21 cellular contexts compared by ENCODE assay signal in the genomic region with DNA sequence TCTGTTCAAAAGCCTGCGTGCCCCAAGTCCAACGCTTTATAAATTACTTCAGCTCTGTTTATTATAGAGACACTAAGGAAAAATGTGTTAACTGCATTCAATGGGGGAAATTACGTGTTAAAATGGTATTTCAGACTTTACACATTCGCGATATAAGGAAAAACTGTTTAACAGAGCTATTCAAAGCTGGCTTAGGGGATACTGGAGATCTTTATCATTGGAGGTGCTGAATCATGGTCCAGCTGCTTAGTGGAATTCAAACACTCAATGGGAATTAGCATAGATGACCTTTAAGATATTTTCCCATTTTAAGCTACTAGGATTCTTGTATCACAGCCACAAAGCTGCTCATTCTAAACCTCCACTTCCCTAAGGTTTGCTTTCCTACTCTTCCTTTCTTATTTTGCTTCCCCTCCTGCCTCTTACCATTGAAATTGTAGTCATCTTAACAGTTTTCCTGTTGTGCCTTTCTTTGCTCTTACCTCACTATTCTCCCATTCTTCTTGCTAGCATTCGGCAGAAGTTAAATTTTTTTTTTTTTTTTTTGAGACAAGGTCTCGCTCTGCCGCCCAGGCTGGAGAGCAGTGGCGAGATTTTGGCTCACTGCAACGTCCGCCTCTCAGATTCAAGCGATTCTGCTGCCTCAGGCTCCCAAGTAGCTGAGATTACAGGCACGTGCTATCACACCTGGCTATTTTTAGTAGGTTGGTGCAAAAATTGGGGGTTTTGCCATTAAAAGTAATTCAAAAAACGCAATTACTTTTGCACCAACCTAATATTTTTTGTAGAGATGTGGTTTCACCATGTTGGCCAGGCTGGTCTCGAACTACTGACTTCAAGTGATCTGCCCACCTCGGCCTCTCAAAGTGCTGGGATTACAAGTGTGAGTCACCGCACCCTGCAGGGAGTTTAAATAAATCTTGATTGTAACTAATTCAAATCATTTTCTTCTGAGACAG. TPM values are rescaled to one million over a fixed set of nuclear protein-coding genes. Genes with fewer than 3 reads are reported as not detected.
DNase-seq lines count a peak whose midpoint lies in the region; ATAC-seq and TF ChIP-seq lines count a peak whose summit lies in the region.
"Had no signal": no experiment of that assay in that cellular context is flagged by ENCODE, and none has a peak within 500 bp of the region (broad histone marks: within the 10 kb centered on the region; RNA-seq: fewer than 3 reads in every experiment).

No MANE protein-coding gene starts in this region.

- no peaks in the 10 kb centered on the region for H3K36me3 ChIP-seq in GM23248 (ENCODE audit: low read depth)
- H3K36me3 ChIP-seq in PC-9 (ENCODE audit: low read depth): no peaks in the 10 kb centered on the region
- no peaks in the 10 kb centered on the region for H3K36me3 ChIP-seq in fibroblast of lung (ENCODE audit: control insufficient read depth, insufficient read depth, low read length)
- H3K36me3 ChIP-seq: tibial nerve had no signal

- H3K79me2 ChIP-seq in GM23248 (ENCODE audit: insufficient read depth): no peaks in the 10 kb centered on the region
- H3K79me2 ChIP-seq in PC-9 (ENCODE audit: low read depth): no peaks in the 10 kb centered on the region
- no peaks in the 10 kb centered on the region for H3K79me2 ChIP-seq in fibroblast of lung (ENCODE audit: control insufficient read depth, insufficient read depth, low read length)

- H3K9ac ChIP-seq in GM23248 (no peak overlapping the region), fibroblast of lung (ENCODE audit: insufficient read depth, low read length) (no peak overlapping the region)
- H3K9ac ChIP-seq: KMS-11 had no signal

- H3K4me3 ChIP-seq in GM23248 (no peak overlapping the region), PC-9 (no peak overlapping the region), fibroblast of lung (replicated peaks in 1 of 4; ENCODE audit: control extremely low read depth in 1 of 4, insufficient read depth in 1 of 4, low read depth in 3 of 4, low read length in 4 of 4) (no peak overlapping the region)
- H3K4me3 ChIP-seq: GM12878, skin epidermis, tibial nerve had no signal

- H3F3A ChIP-seq in GM23248 (ENCODE audit: insufficient read depth) (no peaks in the 10 kb centered on the region), PC-9 (ENCODE audit: insufficient read depth, low read depth) (peaks cover 6% of the 10 kb centered on the region; the same call in 1 of the 2 replicates)

- in situ Hi-C loops in GM23248 (cut with MboI): no loop called here

- WGBS in GM23248 (ENCODE audit: low coverage in 1 of 2, low lambda C conversion rate in 2 of 2, missing lambda C conversion rate in 2 of 2), 2 experiments: 63 to 64% methylated on average over 17 of the region's 17 CpGs

- BruUV-seq in PC-9 (replicated peaks; lab: Mats Ljungman, UMichigan): no TSS peak

- H3K9me2 ChIP-seq in GM23248 (ENCODE audit: insufficient read depth): no peaks in the 10 kb centered on the region
- H3K9me2 ChIP-seq in PC-9 (ENCODE audit: insufficient read depth): no peaks in the 10 kb centered on the region

- POLR2A ChIA-PET in PC-9 (lab: Charles Lee; ENCODE audit: unreplicated experiment): interaction anchor here (0.7 kb wide), 1 partner anchor 51 kb away, joined by 3 read pairs; no protein-coding TSS in a partner anchor

- H2AFZ ChIP-seq in GM23248 (no peak overlapping the region), PC-9 (peak overlapping the region; percentile 7; the same call in 1 of the 2 replicates), fibroblast of lung (ENCODE audit: low read length) (no peak overlapping the region)

- CTCF ChIA-PET in PC-9 (lab: Charles Lee): interaction anchor here (0.7 to 0.9 kb wide), 2 partner anchors 14 to 39 kb away, joined by 3 to 4 read pairs; no protein-coding TSS in a partner anchor

- no peaks in the 10 kb centered on the region for H3K9me3 ChIP-seq in GM23248 (ENCODE audit: low read depth)
- H3K9me3 ChIP-seq in PC-9 (ENCODE audit: insufficient read depth, low read depth): no peaks in the 10 kb centered on the region
- no peaks in the 10 kb centered on the region for H3K9me3 ChIP-seq in fibroblast of lung (ENCODE audit: control insufficient read depth, insufficient read depth, low read depth, low read length)
- H3K9me3 ChIP-seq: tibial nerve had no signal

- no peak for TF ChIP-seq CTCF in PC-9 (conservative IDR thresholded peaks at IDR 0.05)
- no peak for TF ChIP-seq CTCF in fibroblast of lung (conservative IDR thresholded peaks at IDR 0.05 in 1 of 2, IDR thresholded peaks at IDR 0.05 in 1 of 2; ENCODE audit: low read depth in 1 of 2, low read length in 2 of 2)

- H3K27me3 ChIP-seq in GM23248 (replicated peaks; ENCODE audit: insufficient read depth) (no peaks in the 10 kb centered on the region), PC-9 (ENCODE audit: insufficient read depth, low read depth) (no peaks in the 10 kb centered on the region), fibroblast of lung (ENCODE audit: control insufficient read depth, insufficient read depth, low read length) (no peaks in the 10 kb centered on the region)
- H3K27me3 ChIP-seq: tibial nerve had no signal

- H3K4me1 ChIP-seq in GM23248 (ENCODE audit: insufficient read depth) (peaks cover 11% of the 10 kb centered on the region), PC-9 (replicated peaks; ENCODE audit: insufficient read depth) (peaks cover 15% of the 10 kb centered on the region), fibroblast of lung (ENCODE audit: control insufficient read depth, extremely low read depth, insufficient read depth, low read length) (peaks cover 2% of the 10 kb centered on the region)
- H3K4me1 ChIP-seq: tibial nerve had no signal

- H3K4me2 ChIP-seq in GM23248 (ENCODE audit: unreplicated experiment): peak overlapping the region; percentile 57
- H3K4me2 ChIP-seq in PC-9: peak overlapping the region; percentile 49
- peak overlapping the region; percentile 58 for H3K4me2 ChIP-seq in fibroblast of lung (ENCODE audit: extremely low read depth, insufficient read depth, low read length)
- H3K4me2 ChIP-seq: KMS-11 had no signal

- H4K20me1 ChIP-seq in GM23248 (ENCODE audit: insufficient read depth) (no peaks in the 10 kb centered on the region), PC-9 (ENCODE audit: insufficient read depth) (no peaks in the 10 kb centered on the region), fibroblast of lung (ENCODE audit: control insufficient read depth, extremely low read depth, insufficient read depth, low read length) (no peaks in the 10 kb centered on the region)

- ATAC-seq in HG02763 (IDR thresholded peaks at IDR 0.05; ENCODE audit: unreplicated experiment): no peak
- ATAC-seq in GM21390 (IDR thresholded peaks at IDR 0.05; ENCODE audit: unreplicated experiment): no peak
- ATAC-seq: effector memory CD8-positive, alpha-beta T cell; GM12878; stimulated activated naive B cell treated with anti-CD40 and anti-IgM and Interleukin-4, amounts not matched to agents 10 μg/mL and 1 μg/mL and 100 μg/mL, for 72 hours had no signal

- DNase-seq in GM23248 (peak; percentile 59), PC-9 (peak in 1 of 2 experiments; percentile 85), fibroblast of lung (ENCODE audit: low read depth in 2 of 2) (peak; percentile 34 to 93), renal cortical epithelial cell (ENCODE audit: low read depth) (peak; percentile 31), NCI-H2196 (lab: John Stamatoyannopoulos, UW; ENCODE audit: unreplicated experiment) (no peak)
- DNase-seq: activated CD4-positive, alpha-beta T cell treated with anti-CD3 and anti-CD28 coated beads for 4 hours; activated naive CD4-positive, alpha-beta T cell treated with anti-CD3 and anti-CD28 coated beads, Interleukin-2, amount 10 ng/mL, durations not matched to agents 7 days and 5 days; effector memory CD8-positive, alpha-beta T cell; H7; NCI-H1105 treated with DMSO at 0.1 percent for 48 hours; SHP77; stimulated activated naive B cell treated with anti-CD40 and anti-IgM and Interleukin-4, amounts not matched to agents 10 μg/mL and 1 μg/mL and 100 μg/mL, for 72 hours had no signal

- H3K27ac ChIP-seq in GM23248: no peak overlapping the region
- peak overlapping the region; percentile 29 for H3K27ac ChIP-seq in PC-9
- no peak overlapping the region for H3K27ac ChIP-seq in fibroblast of lung (ENCODE audit: insufficient read depth, low read length)
- H3K27ac ChIP-seq: C4-2B, KMS-11, skin epidermis had no signal

- intact Hi-C loops in PC-9 (cut with micrococcal nuclease; ENCODE audit: unreplicated experiment): no loop called here

RNA-seq across cellular contexts. Expression of a gene that starts 6.5 kb away (rescaled TPM):
- total RNA-seq in GM23248 (2014; rRNA removed; shearing (Covaris generic)): not detected in 2 replicates
- polyA plus RNA-seq in GM23248 (2016; fragmentation: Nextera tagmentation; extraction: Ambion mirVana) (not detected in 2 replicates), fibroblast of lung (not detected in 2 replicates)
- total RNA-seq in PC-9 (2021) (not detected in 2 replicates), fibroblast of lung (not detected in 2 replicates), renal cortical epithelial cell (not detected in 2 replicates)
- polyA plus RNA-seq in fibroblast of lung (2012): not detected in 2 replicates
- not detected in 2 replicates for polyA minus RNA-seq in fibroblast of lung (ENCODE audit: low replicate concordance)
- total RNA-seq: bronchial epithelial cell, frontal cortex, GM12878, H7, tibial nerve had no signal
- polyA plus RNA-seq: GM12878 had no signal

RNA-seq across cellular contexts. Expression of a gene that starts 14.3 kb away (rescaled TPM):
- 13.2 and 19.0 TPM in 2 replicates for total RNA-seq in GM23248 (2014; rRNA removed; shearing (Covaris generic))
- polyA plus RNA-seq in GM23248 (2016; fragmentation: Nextera tagmentation; extraction: Ambion mirVana) (37.7 and 39.9 TPM in 2 replicates), fibroblast of lung (50.0 and 55.3 TPM in 2 replicates)
- total RNA-seq in PC-9 (2021) (46.5 and 53.2 TPM in 2 replicates), fibroblast of lung (12.6 and 16.8 TPM in 2 replicates), renal cortical epithelial cell (18.6 and 25.6 TPM in 2 replicates)
- polyA plus RNA-seq in fibroblast of lung (2012): 32.5 and 36.9 TPM in 2 replicates
- polyA minus RNA-seq in fibroblast of lung (ENCODE audit: low replicate concordance): 20.6 and 21.2 TPM in 2 replicates

RNA-seq across cellular contexts. Expression of a gene that starts 25.2 kb away (rescaled TPM):
- 30.9 and 63.1 TPM in 2 replicates for total RNA-seq in GM23248 (2014; rRNA removed; shearing (Covaris generic))
- 35.9 and 43.8 TPM in 2 replicates for polyA plus RNA-seq in GM23248 (2016; fragmentation: Nextera tagmentation; extraction: Ambion mirVana)
- 39.8 and 61.2 TPM in 2 replicates for total RNA-seq in PC-9 (2021)
- 27.7 and 32.0 TPM in 2 replicates for total RNA-seq in fibroblast of lung
- 28.8 and 39.9 TPM in 2 replicates for polyA plus RNA-seq in fibroblast of lung
- 16.1 and 28.0 TPM in 2 replicates for polyA plus RNA-seq in fibroblast of lung (2012)
- polyA minus RNA-seq in fibroblast of lung (ENCODE audit: low replicate concordance): 9.5 and 12.6 TPM in 2 replicates
- 23.8 and 38.7 TPM in 2 replicates for total RNA-seq in renal cortical epithelial cell

RNA-seq across cellular contexts. Expression of a gene that starts 49.4 kb away (rescaled TPM):
- 34.0 and 35.0 TPM in 2 replicates for total RNA-seq in GM23248 (2014; rRNA removed; shearing (Covaris generic))
- 22.6 and 23.0 TPM in 2 replicates for polyA plus RNA-seq in GM23248 (2016; fragmentation: Nextera tagmentation; extraction: Ambion mirVana)
- total RNA-seq in PC-9 (2021): 29.2 and 35.7 TPM in 2 replicates
- total RNA-seq in fibroblast of lung: 48.9 and 62.4 TPM in 2 replicates
- 19.9 and 24.8 TPM in 2 replicates for polyA plus RNA-seq in fibroblast of lung
- 23.6 and 33.9 TPM in 2 replicates for polyA plus RNA-seq in fibroblast of lung (2012)
- polyA minus RNA-seq in fibroblast of lung (ENCODE audit: low replicate concordance): 1.6 and 3.1 TPM in 2 replicates
- 59.6 and 76.9 TPM in 2 replicates for total RNA-seq in renal cortical epithelial cell

RNA-seq across cellular contexts. Expression of a gene that starts 49.5 kb away (rescaled TPM):
- 14.8 and 25.2 TPM in 2 replicates for total RNA-seq in GM23248 (2014; rRNA removed; shearing (Covaris generic))
- 15.2 and 16.4 TPM in 2 replicates for polyA plus RNA-seq in GM23248 (2016; fragmentation: Nextera tagmentation; extraction: Ambion mirVana)
- total RNA-seq in PC-9 (2021): 18.8 and 21.9 TPM in 2 replicates
- total RNA-seq in fibroblast of lung: 16.9 and 18.7 TPM in 2 replicates
- polyA plus RNA-seq in fibroblast of lung: 12.8 and 16.8 TPM in 2 replicates
- polyA plus RNA-seq in fibroblast of lung (2012): 8.4 and 10.4 TPM in 2 replicates
- polyA minus RNA-seq in fibroblast of lung (ENCODE audit: low replicate concordance): 0.51 and 0.74 TPM in 2 replicates
- 14.9 and 17.3 TPM in 2 replicates for total RNA-seq in renal cortical epithelial cell
